ENCODE assay signal across 1 cellular context in genomic region chr12:1576410-1577240, GRCh38.
TF ChIP-seq lines count a peak whose summit lies in the region.

No MANE protein-coding gene starts in this region.

TF ChIP-seq in HEK293, 187 proteins besides CTCF, POLR2A, EP300 and RAD21 (continued from another document):
- TF ChIP-seq ATF2 (tag by site-specific recombination; IDR thresholded peaks at IDR 0.05; ENCODE audit: low read depth) (no peak), ZNF169 (tag by site-specific recombination; IDR thresholded peaks at IDR 0.05) (no peak), TCF7L2 (IDR thresholded peaks at IDR 0.05; ENCODE audit: borderline replicate concordance, low read depth, low read length) (peak; percentile 51; the same call in 1 of the 2 replicates), ZNF518A (tag by site-specific recombination; conservative IDR thresholded peaks at IDR 0.05; ENCODE audit: low read depth) (no peak), ZFP69B (tag by site-specific recombination; IDR thresholded peaks at IDR 0.05) (peak; percentile 79), ZNF530 (tag by site-specific recombination; IDR thresholded peaks at IDR 0.05; ENCODE audit: low read depth) (no peak), ZNF548 (tag by site-specific recombination; IDR thresholded peaks at IDR 0.05) (no peak), ZNF510 (tag by site-specific recombination; IDR thresholded peaks at IDR 0.05; ENCODE audit: insufficient replicate concordance) (no peak), HOXD13 (CRISPR knock-in tag; IDR thresholded peaks at IDR 0.05; ENCODE audit: borderline replicate concordance) (no peak), ZNF16 (tag by site-specific recombination; IDR thresholded peaks at IDR 0.05; ENCODE audit: low read depth) (no peak), ZNF138 (tag by site-specific recombination; IDR thresholded peaks at IDR 0.05; ENCODE audit: borderline replicate concordance) (no peak), PBX3 (CRISPR knock-in tag; IDR thresholded peaks at IDR 0.05) (no peak), SP3 (tag by site-specific recombination; IDR thresholded peaks at IDR 0.05) (no peak), ZBTB17 (tag by site-specific recombination; IDR thresholded peaks at IDR 0.05) (0 out of 2 replicates have a peak, but pooled peaks have one; percentile 13), ZNF624 (tag by site-specific recombination; IDR thresholded peaks at IDR 0.05) (no peak), ZNF776 (tag by site-specific recombination; IDR thresholded peaks at IDR 0.05; ENCODE audit: borderline replicate concordance) (no peak), GLIS2 (tag by site-specific recombination; IDR thresholded peaks at IDR 0.05) (0 out of 2 replicates have a peak, but pooled peaks have one; percentile 7), ZNF19 (tag by site-specific recombination; IDR thresholded peaks at IDR 0.05; ENCODE audit: low read depth) (no peak), ZFHX2 (tag by site-specific recombination; conservative IDR thresholded peaks at IDR 0.05) (peak; percentile 95), ZNF623 (tag by site-specific recombination; IDR thresholded peaks at IDR 0.05) (no peak), PATZ1 (tag by site-specific recombination; IDR thresholded peaks at IDR 0.05) (peak; percentile 47; the same call in 1 of the 2 replicates), ZNF433 (tag by site-specific recombination; IDR thresholded peaks at IDR 0.05; ENCODE audit: low read depth) (no peak), ZNF521 (tag by site-specific recombination; IDR thresholded peaks at IDR 0.05) (no peak), ZNF645 (tag by site-specific recombination; IDR thresholded peaks at IDR 0.05) (no peak), ZBTB11 (tag by site-specific recombination; conservative IDR thresholded peaks at IDR 0.05; ENCODE audit: low read depth) (no peak; the same call in 1 of the 2 replicates), ZSCAN4 (tag by site-specific recombination; IDR thresholded peaks at IDR 0.05) (no peak), ZNF513 (tag by site-specific recombination; IDR thresholded peaks at IDR 0.05) (peak; percentile 11; the same call in 1 of the 2 replicates), ZNF248 (tag by site-specific recombination; IDR thresholded peaks at IDR 0.05) (no peak), ZNF146 (tag by site-specific recombination; IDR thresholded peaks at IDR 0.05) (no peak), ZNF354C (tag by site-specific recombination; IDR thresholded peaks at IDR 0.05; ENCODE audit: borderline replicate concordance, low read depth) (no peak), ZNF610 (tag by site-specific recombination; IDR thresholded peaks at IDR 0.05; ENCODE audit: borderline replicate concordance) (peak; percentile 87; the same call in 1 of the 2 replicates), ZNF24 (tag by site-specific recombination; IDR thresholded peaks at IDR 0.05) (0 out of 2 replicates have a peak, but pooled peaks have one; percentile 58)
